In the genomic region with DNA sequence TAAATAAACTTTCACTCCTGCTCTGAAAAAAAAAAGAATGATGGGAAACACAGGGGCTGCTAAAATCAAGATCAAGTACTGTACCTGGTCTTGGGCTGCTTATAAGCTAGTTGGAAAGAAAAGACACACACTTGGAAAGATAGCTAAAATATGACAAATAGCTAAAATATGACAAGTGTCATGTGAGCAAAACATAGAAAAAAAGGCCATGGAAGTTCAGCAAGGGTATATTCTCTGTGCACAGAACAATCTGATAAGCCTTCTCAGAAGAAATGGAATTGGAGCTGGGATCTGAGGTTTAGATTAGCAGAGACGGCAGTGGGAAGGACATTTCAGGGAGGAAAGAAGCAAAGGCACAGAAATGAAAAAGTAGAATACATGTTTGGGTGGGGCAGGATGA, we compare ENCODE assay signal across 7 cellular contexts.
"Had no signal": no experiment of that assay in that cellular context is flagged by ENCODE, and none has a peak within 500 bp of the region (broad histone marks: within the 10 kb centered on the region; RNA-seq: fewer than 3 reads in every experiment).

No MANE protein-coding gene starts in this region.

- H2AFZ ChIP-seq: GM23338 had no signal

- FAIRE-seq: H1, H54, HTR-8/SVneo had no signal

- H3K4me2 ChIP-seq: GM23338 had no signal

- DNase-seq: H9, HCEC 1CT, IMR-90 had no signal

- ATAC-seq: GM23338 had no signal

- H3K4me3 ChIP-seq: GM23338 had no signal
